Comparison of ENCODE assay signal across 1 cellular context in the genomic region with DNA sequence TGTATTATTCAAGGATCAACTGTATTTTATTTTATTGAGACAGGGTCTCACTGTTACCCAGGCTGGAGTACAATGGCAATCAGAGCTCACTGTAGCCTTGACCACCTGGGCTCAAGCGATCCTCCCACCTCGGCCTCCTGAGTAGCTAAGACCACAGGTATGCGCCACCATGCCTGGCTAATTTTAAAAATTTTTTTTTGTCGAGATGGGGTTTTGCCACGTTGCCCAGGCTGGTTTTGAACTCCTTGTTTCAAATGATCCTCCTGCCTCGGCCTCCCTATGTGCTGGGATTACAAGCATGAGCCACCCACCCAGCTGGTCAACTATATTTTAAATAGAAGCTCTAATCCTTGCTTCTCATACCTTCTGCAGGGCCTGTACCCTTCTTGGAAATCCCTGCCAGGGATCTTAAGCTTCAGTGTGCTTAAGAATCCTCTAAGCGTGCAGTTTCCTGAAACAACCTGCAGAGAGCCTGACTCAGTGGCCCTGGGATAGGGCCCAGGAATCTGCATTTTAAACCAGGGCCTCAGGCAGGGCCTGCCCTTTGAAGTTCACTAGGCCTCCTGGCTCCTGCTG.
TF ChIP-seq lines count a peak whose summit lies in the region.

No MANE protein-coding gene starts in this region.

TF ChIP-seq in GM12878, 131 proteins besides CTCF, POLR2A, EP300 and RAD21 (continues in another document):
- TF ChIP-seq PML (IDR thresholded peaks at IDR 0.05; ENCODE audit: low read length) (no peak), MTA3 (IDR thresholded peaks at IDR 0.05; ENCODE audit: borderline replicate concordance, low read length) (no peak), SMARCA5 (IDR thresholded peaks at IDR 0.05) (no peak), BHLHE40 (IDR thresholded peaks at IDR 0.05; ENCODE audit: borderline replicate concordance in 1 of 2, low read depth in 2 of 2, low read length in 1 of 2) (no peak), CEBPB (IDR thresholded peaks at IDR 0.05; ENCODE audit: borderline replicate concordance in 1 of 2, low read depth in 2 of 2, low read length in 2 of 2) (no peak), HDAC2 (IDR thresholded peaks at IDR 0.05) (no peak), TCF12 (IDR thresholded peaks at IDR 0.05; ENCODE audit: low read depth, low read length) (no peak), LARP7 (IDR thresholded peaks at IDR 0.05) (0 out of 2 replicates have a peak, but pooled peaks have one; percentile 49), BCL11A (IDR thresholded peaks at IDR 0.05; ENCODE audit: low read depth, low read length) (no peak), ZNF217 (IDR thresholded peaks at IDR 0.05) (no peak), ZNF274 (IDR thresholded peaks at IDR 0.05; ENCODE audit: insufficient read depth, insufficient read length) (no peak), ZNF207 (IDR thresholded peaks at IDR 0.05; ENCODE audit: borderline replicate concordance) (no peak), RBBP5 (conservative IDR thresholded peaks at IDR 0.05) (no peak), NRF1 (conservative IDR thresholded peaks at IDR 0.05; ENCODE audit: low read depth, low read length) (no peak), SRF (IDR thresholded peaks at IDR 0.05; ENCODE audit: low read depth in 2 of 2, low read length in 2 of 2) (no peak), SIX5 (IDR thresholded peaks at IDR 0.05; ENCODE audit: low read depth, low read length, severe bottlenecking) (no peak), BACH1 (IDR thresholded peaks at IDR 0.05; ENCODE audit: borderline replicate concordance) (no peak), MYB (IDR thresholded peaks at IDR 0.05; ENCODE audit: borderline replicate concordance, low read depth, low read length) (no peak), IKZF2 (IDR thresholded peaks at IDR 0.05) (no peak), POLR2AphosphoS5 (IDR thresholded peaks at IDR 0.05; ENCODE audit: low read length) (peak; percentile 89), YY1 (IDR thresholded peaks at IDR 0.05; ENCODE audit: low read depth, low read length) (peak; percentile 42; the same call in 1 of the 2 replicates), FOS (IDR thresholded peaks at IDR 0.05; ENCODE audit: borderline replicate concordance, extremely low read depth, insufficient read length) (no peak)
- TF ChIP-seq, protein P1, sequence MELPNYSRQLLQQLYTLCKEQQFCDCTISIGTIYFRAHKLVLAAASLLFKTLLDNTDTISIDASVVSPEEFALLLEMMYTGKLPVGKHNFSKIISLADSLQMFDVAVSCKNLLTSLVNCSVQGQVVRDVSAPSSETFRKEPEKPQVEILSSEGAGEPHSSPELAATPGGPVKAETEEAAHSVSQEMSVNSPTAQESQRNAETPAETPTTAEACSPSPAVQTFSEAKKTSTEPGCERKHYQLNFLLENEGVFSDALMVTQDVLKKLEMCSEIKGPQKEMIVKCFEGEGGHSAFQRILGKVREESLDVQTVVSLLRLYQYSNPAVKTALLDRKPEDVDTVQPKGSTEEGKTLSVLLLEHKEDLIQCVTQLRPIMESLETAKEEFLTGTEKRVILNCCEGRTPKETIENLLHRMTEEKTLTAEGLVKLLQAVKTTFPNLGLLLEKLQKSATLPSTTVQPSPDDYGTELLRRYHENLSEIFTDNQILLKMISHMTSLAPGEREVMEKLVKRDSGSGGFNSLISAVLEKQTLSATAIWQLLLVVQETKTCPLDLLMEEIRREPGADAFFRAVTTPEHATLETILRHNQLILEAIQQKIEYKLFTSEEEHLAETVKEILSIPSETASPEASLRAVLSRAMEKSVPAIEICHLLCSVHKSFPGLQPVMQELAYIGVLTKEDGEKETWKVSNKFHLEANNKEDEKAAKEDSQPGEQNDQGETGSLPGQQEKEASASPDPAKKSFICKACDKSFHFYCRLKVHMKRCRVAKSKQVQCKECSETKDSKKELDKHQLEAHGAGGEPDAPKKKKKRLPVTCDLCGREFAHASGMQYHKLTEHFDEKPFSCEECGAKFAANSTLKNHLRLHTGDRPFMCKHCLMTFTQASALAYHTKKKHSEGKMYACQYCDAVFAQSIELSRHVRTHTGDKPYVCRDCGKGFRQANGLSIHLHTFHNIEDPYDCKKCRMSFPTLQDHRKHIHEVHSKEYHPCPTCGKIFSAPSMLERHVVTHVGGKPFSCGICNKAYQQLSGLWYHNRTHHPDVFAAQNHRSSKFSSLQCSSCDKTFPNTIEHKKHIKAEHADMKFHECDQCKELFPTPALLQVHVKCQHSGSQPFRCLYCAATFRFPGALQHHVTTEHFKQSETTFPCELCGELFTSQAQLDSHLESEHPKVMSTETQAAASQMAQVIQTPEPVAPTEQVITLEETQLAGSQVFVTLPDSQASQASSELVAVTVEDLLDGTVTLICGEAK (IDR thresholded peaks at IDR 0.05; ENCODE audit: borderline replicate concordance), result peak; percentile 38; the same call in 1 of the 2 replicates
- TF ChIP-seq, protein P2, sequence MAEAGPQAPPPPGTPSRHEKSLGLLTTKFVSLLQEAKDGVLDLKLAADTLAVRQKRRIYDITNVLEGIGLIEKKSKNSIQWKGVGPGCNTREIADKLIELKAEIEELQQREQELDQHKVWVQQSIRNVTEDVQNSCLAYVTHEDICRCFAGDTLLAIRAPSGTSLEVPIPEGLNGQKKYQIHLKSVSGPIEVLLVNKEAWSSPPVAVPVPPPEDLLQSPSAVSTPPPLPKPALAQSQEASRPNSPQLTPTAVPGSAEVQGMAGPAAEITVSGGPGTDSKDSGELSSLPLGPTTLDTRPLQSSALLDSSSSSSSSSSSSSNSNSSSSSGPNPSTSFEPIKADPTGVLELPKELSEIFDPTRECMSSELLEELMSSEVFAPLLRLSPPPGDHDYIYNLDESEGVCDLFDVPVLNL (IDR thresholded peaks at IDR 0.05; ENCODE audit: low read depth, low read length), result no peak
- TF ChIP-seq, protein P3, sequence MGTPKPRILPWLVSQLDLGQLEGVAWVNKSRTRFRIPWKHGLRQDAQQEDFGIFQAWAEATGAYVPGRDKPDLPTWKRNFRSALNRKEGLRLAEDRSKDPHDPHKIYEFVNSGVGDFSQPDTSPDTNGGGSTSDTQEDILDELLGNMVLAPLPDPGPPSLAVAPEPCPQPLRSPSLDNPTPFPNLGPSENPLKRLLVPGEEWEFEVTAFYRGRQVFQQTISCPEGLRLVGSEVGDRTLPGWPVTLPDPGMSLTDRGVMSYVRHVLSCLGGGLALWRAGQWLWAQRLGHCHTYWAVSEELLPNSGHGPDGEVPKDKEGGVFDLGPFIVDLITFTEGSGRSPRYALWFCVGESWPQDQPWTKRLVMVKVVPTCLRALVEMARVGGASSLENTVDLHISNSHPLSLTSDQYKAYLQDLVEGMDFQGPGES (IDR thresholded peaks at IDR 0.05), result no peak
- TF ChIP-seq, protein P4, sequence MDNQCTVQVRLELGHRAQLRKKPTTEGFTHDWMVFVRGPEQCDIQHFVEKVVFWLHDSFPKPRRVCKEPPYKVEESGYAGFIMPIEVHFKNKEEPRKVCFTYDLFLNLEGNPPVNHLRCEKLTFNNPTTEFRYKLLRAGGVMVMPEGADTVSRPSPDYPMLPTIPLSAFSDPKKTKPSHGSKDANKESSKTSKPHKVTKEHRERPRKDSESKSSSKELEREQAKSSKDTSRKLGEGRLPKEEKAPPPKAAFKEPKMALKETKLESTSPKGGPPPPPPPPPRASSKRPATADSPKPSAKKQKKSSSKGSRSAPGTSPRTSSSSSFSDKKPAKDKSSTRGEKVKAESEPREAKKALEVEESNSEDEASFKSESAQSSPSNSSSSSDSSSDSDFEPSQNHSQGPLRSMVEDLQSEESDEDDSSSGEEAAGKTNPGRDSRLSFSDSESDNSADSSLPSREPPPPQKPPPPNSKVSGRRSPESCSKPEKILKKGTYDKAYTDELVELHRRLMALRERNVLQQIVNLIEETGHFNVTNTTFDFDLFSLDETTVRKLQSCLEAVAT (IDR thresholded peaks at IDR 0.05), result no peak
- TF ChIP-seq, protein P5, sequence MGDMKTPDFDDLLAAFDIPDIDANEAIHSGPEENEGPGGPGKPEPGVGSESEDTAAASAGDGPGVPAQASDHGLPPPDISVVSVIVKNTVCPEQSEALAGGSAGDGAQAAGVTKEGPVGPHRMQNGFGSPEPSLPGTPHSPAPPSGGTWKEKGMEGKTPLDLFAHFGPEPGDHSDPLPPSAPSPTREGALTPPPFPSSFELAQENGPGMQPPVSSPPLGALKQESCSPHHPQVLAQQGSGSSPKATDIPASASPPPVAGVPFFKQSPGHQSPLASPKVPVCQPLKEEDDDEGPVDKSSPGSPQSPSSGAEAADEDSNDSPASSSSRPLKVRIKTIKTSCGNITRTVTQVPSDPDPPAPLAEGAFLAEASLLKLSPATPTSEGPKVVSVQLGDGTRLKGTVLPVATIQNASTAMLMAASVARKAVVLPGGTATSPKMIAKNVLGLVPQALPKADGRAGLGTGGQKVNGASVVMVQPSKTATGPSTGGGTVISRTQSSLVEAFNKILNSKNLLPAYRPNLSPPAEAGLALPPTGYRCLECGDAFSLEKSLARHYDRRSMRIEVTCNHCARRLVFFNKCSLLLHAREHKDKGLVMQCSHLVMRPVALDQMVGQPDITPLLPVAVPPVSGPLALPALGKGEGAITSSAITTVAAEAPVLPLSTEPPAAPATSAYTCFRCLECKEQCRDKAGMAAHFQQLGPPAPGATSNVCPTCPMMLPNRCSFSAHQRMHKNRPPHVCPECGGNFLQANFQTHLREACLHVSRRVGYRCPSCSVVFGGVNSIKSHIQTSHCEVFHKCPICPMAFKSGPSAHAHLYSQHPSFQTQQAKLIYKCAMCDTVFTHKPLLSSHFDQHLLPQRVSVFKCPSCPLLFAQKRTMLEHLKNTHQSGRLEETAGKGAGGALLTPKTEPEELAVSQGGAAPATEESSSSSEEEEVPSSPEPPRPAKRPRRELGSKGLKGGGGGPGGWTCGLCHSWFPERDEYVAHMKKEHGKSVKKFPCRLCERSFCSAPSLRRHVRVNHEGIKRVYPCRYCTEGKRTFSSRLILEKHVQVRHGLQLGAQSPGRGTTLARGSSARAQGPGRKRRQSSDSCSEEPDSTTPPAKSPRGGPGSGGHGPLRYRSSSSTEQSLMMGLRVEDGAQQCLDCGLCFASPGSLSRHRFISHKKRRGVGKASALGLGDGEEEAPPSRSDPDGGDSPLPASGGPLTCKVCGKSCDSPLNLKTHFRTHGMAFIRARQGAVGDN (IDR thresholded peaks at IDR 0.05), result no peak
- TF ChIP-seq, protein P6, sequence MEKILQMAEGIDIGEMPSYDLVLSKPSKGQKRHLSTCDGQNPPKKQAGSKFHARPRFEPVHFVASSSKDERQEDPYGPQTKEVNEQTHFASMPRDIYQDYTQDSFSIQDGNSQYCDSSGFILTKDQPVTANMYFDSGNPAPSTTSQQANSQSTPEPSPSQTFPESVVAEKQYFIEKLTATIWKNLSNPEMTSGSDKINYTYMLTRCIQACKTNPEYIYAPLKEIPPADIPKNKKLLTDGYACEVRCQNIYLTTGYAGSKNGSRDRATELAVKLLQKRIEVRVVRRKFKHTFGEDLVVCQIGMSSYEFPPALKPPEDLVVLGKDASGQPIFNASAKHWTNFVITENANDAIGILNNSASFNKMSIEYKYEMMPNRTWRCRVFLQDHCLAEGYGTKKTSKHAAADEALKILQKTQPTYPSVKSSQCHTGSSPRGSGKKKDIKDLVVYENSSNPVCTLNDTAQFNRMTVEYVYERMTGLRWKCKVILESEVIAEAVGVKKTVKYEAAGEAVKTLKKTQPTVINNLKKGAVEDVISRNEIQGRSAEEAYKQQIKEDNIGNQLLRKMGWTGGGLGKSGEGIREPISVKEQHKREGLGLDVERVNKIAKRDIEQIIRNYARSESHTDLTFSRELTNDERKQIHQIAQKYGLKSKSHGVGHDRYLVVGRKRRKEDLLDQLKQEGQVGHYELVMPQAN (conservative IDR thresholded peaks at IDR 0.05), result no peak; the same call in 1 of the 2 replicates
- TF ChIP-seq, protein P7, sequence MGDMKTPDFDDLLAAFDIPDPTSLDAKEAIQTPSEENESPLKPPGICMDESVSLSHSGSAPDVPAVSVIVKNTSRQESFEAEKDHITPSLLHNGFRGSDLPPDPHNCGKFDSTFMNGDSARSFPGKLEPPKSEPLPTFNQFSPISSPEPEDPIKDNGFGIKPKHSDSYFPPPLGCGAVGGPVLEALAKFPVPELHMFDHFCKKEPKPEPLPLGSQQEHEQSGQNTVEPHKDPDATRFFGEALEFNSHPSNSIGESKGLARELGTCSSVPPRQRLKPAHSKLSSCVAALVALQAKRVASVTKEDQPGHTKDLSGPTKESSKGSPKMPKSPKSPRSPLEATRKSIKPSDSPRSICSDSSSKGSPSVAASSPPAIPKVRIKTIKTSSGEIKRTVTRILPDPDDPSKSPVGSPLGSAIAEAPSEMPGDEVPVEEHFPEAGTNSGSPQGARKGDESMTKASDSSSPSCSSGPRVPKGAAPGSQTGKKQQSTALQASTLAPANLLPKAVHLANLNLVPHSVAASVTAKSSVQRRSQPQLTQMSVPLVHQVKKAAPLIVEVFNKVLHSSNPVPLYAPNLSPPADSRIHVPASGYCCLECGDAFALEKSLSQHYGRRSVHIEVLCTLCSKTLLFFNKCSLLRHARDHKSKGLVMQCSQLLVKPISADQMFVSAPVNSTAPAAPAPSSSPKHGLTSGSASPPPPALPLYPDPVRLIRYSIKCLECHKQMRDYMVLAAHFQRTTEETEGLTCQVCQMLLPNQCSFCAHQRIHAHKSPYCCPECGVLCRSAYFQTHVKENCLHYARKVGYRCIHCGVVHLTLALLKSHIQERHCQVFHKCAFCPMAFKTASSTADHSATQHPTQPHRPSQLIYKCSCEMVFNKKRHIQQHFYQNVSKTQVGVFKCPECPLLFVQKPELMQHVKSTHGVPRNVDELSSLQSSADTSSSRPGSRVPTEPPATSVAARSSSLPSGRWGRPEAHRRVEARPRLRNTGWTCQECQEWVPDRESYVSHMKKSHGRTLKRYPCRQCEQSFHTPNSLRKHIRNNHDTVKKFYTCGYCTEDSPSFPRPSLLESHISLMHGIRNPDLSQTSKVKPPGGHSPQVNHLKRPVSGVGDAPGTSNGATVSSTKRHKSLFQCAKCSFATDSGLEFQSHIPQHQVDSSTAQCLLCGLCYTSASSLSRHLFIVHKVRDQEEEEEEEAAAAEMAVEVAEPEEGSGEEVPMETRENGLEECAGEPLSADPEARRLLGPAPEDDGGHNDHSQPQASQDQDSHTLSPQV (IDR thresholded peaks at IDR 0.05), result no peak
- TF ChIP-seq, protein P8, sequence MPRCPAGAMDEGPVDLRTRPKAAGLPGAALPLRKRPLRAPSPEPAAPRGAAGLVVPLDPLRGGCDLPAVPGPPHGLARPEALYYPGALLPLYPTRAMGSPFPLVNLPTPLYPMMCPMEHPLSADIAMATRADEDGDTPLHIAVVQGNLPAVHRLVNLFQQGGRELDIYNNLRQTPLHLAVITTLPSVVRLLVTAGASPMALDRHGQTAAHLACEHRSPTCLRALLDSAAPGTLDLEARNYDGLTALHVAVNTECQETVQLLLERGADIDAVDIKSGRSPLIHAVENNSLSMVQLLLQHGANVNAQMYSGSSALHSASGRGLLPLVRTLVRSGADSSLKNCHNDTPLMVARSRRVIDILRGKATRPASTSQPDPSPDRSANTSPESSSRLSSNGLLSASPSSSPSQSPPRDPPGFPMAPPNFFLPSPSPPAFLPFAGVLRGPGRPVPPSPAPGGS (IDR thresholded peaks at IDR 0.05; ENCODE audit: borderline replicate concordance, insufficient read depth, low read depth, low read length, poor library complexity, severe bottlenecking), result no peak
